Comparison of ENCODE assay signal across 8 cellular contexts in the genomic region with DNA sequence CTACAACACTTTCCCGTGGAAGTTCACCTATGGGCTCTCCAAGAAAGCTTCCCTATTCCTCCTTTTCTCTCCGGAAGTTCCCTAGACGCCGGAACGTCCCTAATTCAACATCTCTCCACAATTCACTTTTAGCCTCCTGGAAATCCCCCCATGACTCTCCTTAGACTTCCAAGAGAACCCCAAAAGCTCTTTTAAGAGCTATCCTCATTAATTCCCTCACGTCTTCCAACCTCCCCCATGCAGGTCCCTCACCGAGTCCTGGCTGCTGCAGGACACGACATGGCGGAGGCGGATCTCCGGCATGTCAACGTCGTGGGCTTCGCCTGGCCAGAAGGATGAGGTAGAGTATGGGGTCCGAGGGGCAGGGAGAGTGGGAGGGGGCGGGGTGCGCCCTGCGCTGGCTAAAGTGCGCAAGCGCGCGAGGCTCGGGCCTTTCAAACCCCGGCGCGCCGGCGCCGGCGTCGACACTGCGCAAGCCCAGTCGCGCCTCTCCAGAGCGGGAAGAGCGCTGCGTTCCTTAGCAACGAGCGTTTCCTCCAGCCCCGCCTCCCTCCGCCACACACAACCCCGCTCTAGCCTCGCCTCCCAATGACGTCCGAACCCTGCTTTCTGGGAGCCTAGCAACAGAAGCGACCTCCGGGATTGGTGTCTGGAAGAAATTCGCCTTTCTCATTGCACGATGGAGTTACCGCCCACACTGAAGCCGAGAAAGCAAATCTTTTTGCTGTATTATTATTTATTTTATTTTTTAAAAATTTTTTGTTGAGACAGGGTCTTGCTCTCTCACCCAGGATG. TPM values are rescaled to one million over a fixed set of nuclear protein-coding genes. Genes with fewer than 3 reads are reported as not detected.
DNase-seq lines count a peak whose midpoint lies in the region; TF ChIP-seq lines count a peak whose summit lies in the region.

PINLYP (plus strand) TSS at position 646 of the 795 bp plus-strand sequence. CDS start 1,391 bp downstream, outside the sequence.
XRCC1 (minus strand) TSS at position 372 of the 795 bp plus-strand sequence; CDS start at position 303, 69 bp downstream.

- H3K27me3 Mint-ChIP-seq in HFFc6 (ENCODE audit: insufficient read depth) = peaks cover 7% of the 10 kb centered on the region
- no peaks in the 10 kb centered on the region for H3K27me3 Mint-ChIP-seq in activated naive CD4-positive, alpha-beta T cell treated with anti-CD3 and anti-CD28 coated beads, Interleukin-2, amount 50 U/mL, for 24 hours

- peak; percentile 88 for DNase-seq in GM04503 (ENCODE audit: low read depth)
- peak; percentile 98 for DNase-seq in HFFc6
- DNase-seq in NB4 (ENCODE audit: low read depth) = peak; percentile 95
- peak; percentile 88 for DNase-seq in SK-N-MC (ENCODE audit: low read depth, low spot score)
- peak; percentile 89 for DNase-seq in glomerular endothelial cell (ENCODE audit: extremely low read depth, low read depth, low spot score)
- DNase-seq in occipital lobe (lab: John Stamatoyannopoulos, UW) = peak; percentile 96

- peak within 1 kb of the TSS; percentile 96 for H3K4me3 ChIP-seq in NB4 (ENCODE audit: low read depth, low read length)
- H3K4me3 ChIP-seq in SK-N-MC = peak within 1 kb of the TSS; percentile 80

- H3K27ac Mint-ChIP-seq in HFFc6 = peak within 1 kb of the TSS; percentile 96
- H3K27ac Mint-ChIP-seq in activated naive CD4-positive, alpha-beta T cell treated with anti-CD3 and anti-CD28 coated beads, Interleukin-2, amount 50 U/mL, for 24 hours = peak within 1 kb of the TSS; percentile 90

- TF ChIP-seq CTCF in HFFc6 (IDR thresholded peaks at IDR 0.05) (no peak; the same call in 1 of the 2 replicates), NB4 (IDR thresholded peaks at IDR 0.05; ENCODE audit: low read depth, low read length) (no peak)

- H3K9me3 Mint-ChIP-seq in HFFc6 = no peaks in the 10 kb centered on the region
- no peaks in the 10 kb centered on the region for H3K9me3 Mint-ChIP-seq in activated naive CD4-positive, alpha-beta T cell treated with anti-CD3 and anti-CD28 coated beads, Interleukin-2, amount 50 U/mL, for 24 hours

- no peaks in the 10 kb centered on the region for H3K36me3 Mint-ChIP-seq in HFFc6 (ENCODE audit: low read depth)
- no peaks in the 10 kb centered on the region for H3K36me3 Mint-ChIP-seq in activated naive CD4-positive, alpha-beta T cell treated with anti-CD3 and anti-CD28 coated beads, Interleukin-2, amount 50 U/mL, for 24 hours

- peak within 1 kb of the TSS; percentile 100 for H3K4me3 Mint-ChIP-seq in HFFc6
- H3K4me3 Mint-ChIP-seq in activated naive CD4-positive, alpha-beta T cell treated with anti-CD3 and anti-CD28 coated beads, Interleukin-2, amount 50 U/mL, for 24 hours = peak within 1 kb of the TSS; percentile 95

- H3K27ac ChIP-seq in SK-N-MC = peak within 1 kb of the TSS; percentile 48; the same call in 1 of the 2 replicates
- peak within 1 kb of the TSS; percentile 87 for H3K27ac ChIP-seq in temporal lobe (ENCODE audit: low read depth, low read length)

- peak; percentile 39 for TF ChIP-seq POLR2A in NB4 (IDR thresholded peaks at IDR 0.05; ENCODE audit: extremely low read depth, insufficient read length)

- H3K4me1 Mint-ChIP-seq in HFFc6 (ENCODE audit: low read depth) = peaks cover 27% of the 10 kb centered on the region
- H3K4me1 Mint-ChIP-seq in activated naive CD4-positive, alpha-beta T cell treated with anti-CD3 and anti-CD28 coated beads, Interleukin-2, amount 50 U/mL, for 24 hours = peaks cover 44% of the 10 kb centered on the region

- H3K9me3 ChIP-seq in SK-N-MC (ENCODE audit: low read depth, low read length) = no peaks in the 10 kb centered on the region

- no peaks in the 10 kb centered on the region; the same call in 1 of the 2 replicates for H3K36me3 ChIP-seq in SK-N-MC (ENCODE audit: insufficient read depth, low read length)

- H3K9ac ChIP-seq in SK-N-MC (ENCODE audit: insufficient read length) = peak within 1 kb of the TSS; percentile 84

RNA-seq across cellular contexts. Expression of gene PINLYP, which starts in this region (rescaled TPM):
- under 1 TPM in 2 of 6 experiments, not detected in 4; 0.23 to 0.61 TPM for total RNA-seq in HFFc6 (2021; fragmentation: NEBNext Ultra II Directional; extraction: Animal tissue kit (Norgen Biotek cat#: 25700))
- total RNA-seq in glomerular endothelial cell = 2.5 TPM in 1 of 2 replicates, not detected in the other
- 13.3 TPM for total RNA-seq in occipital lobe
- 7.4 TPM for total RNA-seq in temporal lobe

RNA-seq across cellular contexts. Expression of gene XRCC1, which starts in this region (rescaled TPM):
- total RNA-seq in HFFc6 (2021; fragmentation: NEBNext Ultra II Directional; extraction: Animal tissue kit (Norgen Biotek cat#: 25700)) = 10 to 100 TPM; 16.2 to 29.8 (median 27.1) TPM
- total RNA-seq in glomerular endothelial cell (28.5 and 34.3 TPM in 2 replicates), occipital lobe (12.8 TPM), temporal lobe (12.0 TPM)

Comparison
In these comparisons a context has a peak if more than half of its experiments do, and no peak if none do; other contexts are left out.
1. Peak in every context shown above with its lines: DNase-seq, H3K4me3 ChIP-seq and H3K27ac ChIP-seq.